ENCODE assay signal across 18 cellular contexts in the genomic region with DNA sequence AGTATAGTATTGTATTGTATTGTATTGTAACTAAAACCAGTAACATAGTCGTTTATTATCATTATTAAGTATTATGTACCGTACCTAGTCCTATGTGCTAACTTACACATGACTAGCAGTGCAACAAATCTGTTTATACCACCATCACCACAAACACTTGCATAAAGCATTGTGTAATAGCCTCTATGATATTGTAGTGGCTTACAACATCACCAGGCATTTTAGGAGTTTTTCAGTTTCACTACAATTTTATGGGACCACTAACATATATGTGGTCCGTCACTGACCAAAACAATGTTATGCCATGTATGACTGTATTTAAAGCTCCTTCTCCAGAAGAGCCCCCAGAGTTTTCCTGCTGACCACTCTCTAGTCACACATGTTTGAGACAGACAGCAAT.
"Had no signal": no experiment of that assay in that cellular context is flagged by ENCODE, and none has a peak within 500 bp of the region (broad histone marks: within the 10 kb centered on the region; RNA-seq: fewer than 3 reads in every experiment).

No MANE protein-coding gene starts in this region.

- DNase-seq: activated CD4-positive, alpha-beta T cell treated with anti-CD3 and anti-CD28 coated beads, Interleukin-2, amount 10 ng/mL, durations not matched to agents 24 days and 14 days; activated naive CD4-positive, alpha-beta T cell; activated naive CD8-positive, alpha-beta T cell treated with anti-CD3 and anti-CD28 coated beads, Interleukin-2, amount 50 U/mL, for 24 hours; cortex of kidney; effector memory CD4-positive, alpha-beta T cell; left cardiac atrium; lower lobe of right lung; midbrain; right cardiac atrium; spleen; stimulated activated CD4-positive, alpha-beta T cell treated with anti-CD3 and anti-CD28 coated beads, Interleukin-1b, Interleukin-23, amount 100 ng/mL, for 48 hours; T-cell; T1000 had no signal

- H3K9me3 Mint-ChIP-seq: activated CD4-positive, alpha-beta T cell treated with anti-CD3 and anti-CD28 coated beads, Interleukin-2, amount 10 ng/mL, durations not matched to agents 24 days and 14 days; activated T-helper 1 cell treated with anti-CD3 and anti-CD28 coated beads, Interleukin-12 subunit alpha, Interleukin-12 subunit beta, Interleukin-2, Interleukin-4 antibody, amounts not matched to agents 30 ng/mL and 10 ng/mL and 1 ng/mL, durations not matched to agents 14 hours and 24 hours and 36 hours; stimulated activated memory B cell treated with anti-CD40 and anti-IgM and Interleukin-4, amounts not matched to agents 10 μg/mL and 1 μg/mL and 100 μg/mL, for 72 hours had no signal

- H3K27me3 Mint-ChIP-seq: activated CD4-positive, alpha-beta T cell treated with anti-CD3 and anti-CD28 coated beads, Interleukin-2, amount 10 ng/mL, durations not matched to agents 24 days and 14 days; activated naive CD8-positive, alpha-beta T cell treated with anti-CD3 and anti-CD28 coated beads, Interleukin-2, amount 50 U/mL, for 24 hours; progenitor cell of endocrine pancreas; stimulated activated memory B cell treated with anti-CD40 and anti-IgM and Interleukin-4, amounts not matched to agents 10 μg/mL and 1 μg/mL and 100 μg/mL, for 72 hours; T-cell had no signal

- H3K36me3 Mint-ChIP-seq: T-cell had no signal

- H3K27ac Mint-ChIP-seq: activated CD4-positive, alpha-beta T cell treated with anti-CD3 and anti-CD28 coated beads, Interleukin-2, amount 10 ng/mL, durations not matched to agents 24 days and 14 days; activated naive CD8-positive, alpha-beta T cell treated with anti-CD3 and anti-CD28 coated beads, Interleukin-2, amount 50 U/mL, for 24 hours; activated T-helper 1 cell treated with anti-CD3 and anti-CD28 coated beads, Interleukin-12 subunit alpha, Interleukin-12 subunit beta, Interleukin-2, Interleukin-4 antibody, amounts not matched to agents 30 ng/mL and 10 ng/mL and 1 ng/mL, durations not matched to agents 14 hours and 24 hours and 36 hours; progenitor cell of endocrine pancreas; stimulated activated memory B cell treated with anti-CD40 and anti-IgM and Interleukin-4, amounts not matched to agents 10 μg/mL and 1 μg/mL and 100 μg/mL, for 72 hours; T-cell; WTC11 had no signal

- H3K4me3 Mint-ChIP-seq: activated CD4-positive, alpha-beta T cell treated with anti-CD3 and anti-CD28 coated beads, Interleukin-2, amount 10 ng/mL, durations not matched to agents 24 days and 14 days; activated naive CD8-positive, alpha-beta T cell treated with anti-CD3 and anti-CD28 coated beads, Interleukin-2, amount 50 U/mL, for 24 hours; activated T-helper 1 cell treated with anti-CD3 and anti-CD28 coated beads, Interleukin-12 subunit alpha, Interleukin-12 subunit beta, Interleukin-2, Interleukin-4 antibody, amounts not matched to agents 30 ng/mL and 10 ng/mL and 1 ng/mL, durations not matched to agents 14 hours and 24 hours and 36 hours; stimulated activated memory B cell treated with anti-CD40 and anti-IgM and Interleukin-4, amounts not matched to agents 10 μg/mL and 1 μg/mL and 100 μg/mL, for 72 hours; T-cell; WTC11 had no signal

- ATAC-seq: activated naive CD8-positive, alpha-beta T cell treated with anti-CD3 and anti-CD28 coated beads, Interleukin-2, amount 50 U/mL, for 24 hours; left cardiac atrium; right cardiac atrium; stimulated activated memory B cell treated with anti-CD40 and anti-IgM and Interleukin-4, amounts not matched to agents 10 μg/mL and 1 μg/mL and 100 μg/mL, for 72 hours; T-cell; WTC11 had no signal

- H3K4me1 Mint-ChIP-seq: activated CD4-positive, alpha-beta T cell treated with anti-CD3 and anti-CD28 coated beads, Interleukin-2, amount 10 ng/mL, durations not matched to agents 24 days and 14 days; activated naive CD8-positive, alpha-beta T cell treated with anti-CD3 and anti-CD28 coated beads, Interleukin-2, amount 50 U/mL, for 24 hours; T-cell; WTC11 had no signal

- H3K4me3 ChIP-seq: lower lobe of right lung, spleen, tibial nerve had no signal
